Comparison of ENCODE assay signal across 16 cellular contexts in the genomic region with DNA sequence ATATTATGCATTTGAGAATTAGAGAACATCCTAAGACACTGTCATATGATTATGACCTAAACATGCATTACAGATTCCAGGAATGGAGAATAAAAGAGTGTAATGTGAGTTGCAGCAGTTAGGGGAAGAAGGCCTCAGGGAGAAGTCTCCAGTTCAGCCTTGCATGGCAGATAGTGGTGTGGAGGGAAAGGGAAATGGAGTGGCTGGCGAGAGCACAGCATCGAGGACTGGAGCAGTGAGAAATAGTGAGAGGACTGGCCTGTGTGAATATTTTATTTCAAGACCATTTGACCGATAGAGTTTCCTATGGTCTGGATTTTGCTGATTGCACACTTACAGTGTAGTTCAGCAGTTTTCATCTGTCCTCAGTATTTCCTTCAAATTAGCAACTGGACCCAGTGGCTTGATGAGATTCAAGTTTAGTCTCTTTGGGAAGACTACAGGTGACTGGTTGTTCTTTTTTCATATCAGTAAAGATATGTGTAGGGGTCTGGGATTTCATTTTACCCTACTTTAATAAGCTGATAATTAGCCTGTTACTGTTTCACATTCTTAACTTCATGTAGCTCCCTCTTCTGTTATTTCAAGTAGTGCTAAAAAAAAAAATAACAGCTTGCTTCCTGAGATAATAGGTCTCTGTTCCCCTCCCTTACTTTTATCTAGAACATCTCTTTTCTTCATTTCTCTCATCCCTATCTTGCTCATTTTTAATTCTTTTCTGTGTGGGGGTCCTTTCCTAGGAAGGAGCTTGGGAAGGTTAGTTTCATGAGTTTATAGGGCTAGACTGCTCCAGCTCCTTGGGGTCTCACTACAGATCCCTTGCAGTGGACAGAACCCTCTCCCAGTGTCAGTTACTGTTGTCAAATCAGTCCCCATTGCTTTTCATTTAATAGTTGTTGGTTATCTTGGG. TPM values are rescaled to one million over a fixed set of nuclear protein-coding genes. Genes with fewer than 3 reads are reported as not detected.
DNase-seq lines count a peak whose midpoint lies in the region; ATAC-seq and TF ChIP-seq lines count a peak whose summit lies in the region.
"Had no signal": no experiment of that assay in that cellular context is flagged by ENCODE, and none has a peak within 500 bp of the region (broad histone marks: within the 10 kb centered on the region; RNA-seq: fewer than 3 reads in every experiment).

No MANE protein-coding gene starts in this region.

- peaks cover 0 to 12% (median 4%) of the 10 kb centered on the region in 4 donors for H3K4me1 Mint-ChIP-seq in CD4-positive, CD25-positive, alpha-beta regulatory T cell
- H3K4me1 Mint-ChIP-seq in nephron progenitor cell: peaks cover 23% of the 10 kb centered on the region

- H2AFZ ChIP-seq in Loucy (ENCODE audit: low read length): no peak overlapping the region

- H3K4me2 ChIP-seq in Loucy (ENCODE audit: low read depth, low read length, poor library complexity, severe bottlenecking): peak overlapping the region; percentile 45

- no peaks in the 10 kb centered on the region for H3K9me3 ChIP-seq in CD4-positive, CD25-positive, alpha-beta regulatory T cell (ENCODE audit: control insufficient read depth in 2 of 2, low read length in 2 of 2)
- no peaks in the 10 kb centered on the region for H3K9me3 ChIP-seq in Loucy (ENCODE audit: insufficient read depth, low read depth, low read length)
- H3K9me3 ChIP-seq: mucosa of descending colon had no signal

- no peaks in the 10 kb centered on the region for H3K9me2 ChIP-seq in Loucy (replicated peaks; ENCODE audit: low read depth, low read length)

- 0 out of 2 replicates have a peak, but pooled peaks have one; percentile 12 for TF ChIP-seq CTCF in Loucy (conservative IDR thresholded peaks at IDR 0.05; ENCODE audit: low read length)
- TF ChIP-seq CTCF in nephron progenitor cell (IDR thresholded peaks at IDR 0.05): no peak

- no peak overlapping the region for H3K4me3 Mint-ChIP-seq in CD4-positive, CD25-positive, alpha-beta regulatory T cell
- no peak overlapping the region for H3K4me3 Mint-ChIP-seq in nephron progenitor cell
- H3K4me3 Mint-ChIP-seq: activated naive CD4-positive, alpha-beta T cell treated with anti-CD3 and anti-CD28 coated beads, Interleukin-2, amount 10 ng/mL, durations not matched to agents 7 days and 5 days; brain had no signal

- peak overlapping the region; percentile 18 to 92 (median 48) for H3K27ac Mint-ChIP-seq in CD4-positive, CD25-positive, alpha-beta regulatory T cell
- peak overlapping the region; percentile 48 for H3K27ac Mint-ChIP-seq in nephron progenitor cell
- H3K27ac Mint-ChIP-seq: activated naive CD4-positive, alpha-beta T cell treated with anti-CD3 and anti-CD28 coated beads, Interleukin-2, amount 10 ng/mL, durations not matched to agents 7 days and 5 days had no signal

- H4K20me1 ChIP-seq in Loucy (ENCODE audit: insufficient read depth, low read length, poor library complexity, severe bottlenecking): peaks cover 5% of the 10 kb centered on the region

- H3K27me3 ChIP-seq in CD4-positive, CD25-positive, alpha-beta regulatory T cell (ENCODE audit: control insufficient read depth, insufficient read depth, low read length): no peaks in the 10 kb centered on the region
- H3K27me3 ChIP-seq in Loucy (ENCODE audit: insufficient read depth, low read length, poor library complexity, severe bottlenecking): no peaks in the 10 kb centered on the region

- H3F3A ChIP-seq in Loucy (ENCODE audit: low read depth): no peaks in the 10 kb centered on the region

- peaks cover 10% of the 10 kb centered on the region for H3K36me3 ChIP-seq in CD4-positive, CD25-positive, alpha-beta regulatory T cell (ENCODE audit: control insufficient read depth, insufficient read depth, low read length)
- peaks cover 28% of the 10 kb centered on the region; the same call in 1 of the 2 replicates for H3K36me3 ChIP-seq in Loucy (ENCODE audit: insufficient read depth, low read length)

- H3K36me3 Mint-ChIP-seq in CD4-positive, CD25-positive, alpha-beta regulatory T cell: peaks cover 12% of the 10 kb centered on the region
- peaks cover 27% of the 10 kb centered on the region for H3K36me3 Mint-ChIP-seq in nephron progenitor cell (ENCODE audit: low read depth)

- no peak overlapping the region for H3K27ac ChIP-seq in CD4-positive, CD25-positive, alpha-beta regulatory T cell (ENCODE audit: insufficient read depth, low read length, poor library complexity, severe bottlenecking)

- peaks cover 51% of the 10 kb centered on the region for H3K79me2 ChIP-seq in Loucy (ENCODE audit: insufficient read depth, low read length)

- H3K4me3 ChIP-seq in CD4-positive, CD25-positive, alpha-beta regulatory T cell (ENCODE audit: low read depth, low read length): no peak overlapping the region
- H3K4me3 ChIP-seq in Loucy (ENCODE audit: low read length, poor library complexity, severe bottlenecking): peak overlapping the region; percentile 23
- H3K4me3 ChIP-seq: GM12878, mucosa of descending colon had no signal

- TF ChIP-seq POLR2A in erythroblast (IDR thresholded peaks at IDR 0.05; ENCODE audit: low read length): no peak

- no peak for ATAC-seq in CD4-positive, CD25-positive, alpha-beta regulatory T cell (ENCODE audit: low read depth in 2 of 2)
- ATAC-seq: GM12878, mucosa of descending colon had no signal

- H3K4me1 ChIP-seq in CD4-positive, CD25-positive, alpha-beta regulatory T cell (ENCODE audit: control insufficient read depth, insufficient read depth, low read length, poor library complexity, severe bottlenecking): no peaks in the 10 kb centered on the region
- peaks cover 30% of the 10 kb centered on the region for H3K4me1 ChIP-seq in Loucy (ENCODE audit: insufficient read depth, low read length, poor library complexity, severe bottlenecking)

- no peaks in the 10 kb centered on the region for H3K27me3 Mint-ChIP-seq in CD4-positive, CD25-positive, alpha-beta regulatory T cell
- H3K27me3 Mint-ChIP-seq in nephron progenitor cell (ENCODE audit: low read depth, poor library complexity): no peaks in the 10 kb centered on the region
- H3K27me3 Mint-ChIP-seq: activated naive CD4-positive, alpha-beta T cell treated with anti-CD3 and anti-CD28 coated beads, Interleukin-2, amount 10 ng/mL, durations not matched to agents 7 days and 5 days; brain had no signal

- no peak for DNase-seq in CD4-positive, CD25-positive, alpha-beta regulatory T cell
- DNase-seq in erythroblast (lab: John Stamatoyannopoulos, UW) (peak; percentile 46 to 55), nephron progenitor cell (no peak), NCI-H774 (lab: John Stamatoyannopoulos, UW) (no peak), putamen (ENCODE audit: low spot score) (no peak), LoVo (ENCODE audit: low spot score) (no peak), NK-92 (lab: John Stamatoyannopoulos, UW; ENCODE audit: unreplicated experiment) (no peak)
- DNase-seq: activated naive CD4-positive, alpha-beta T cell treated with anti-CD3 and anti-CD28 coated beads, Interleukin-2, amount 10 ng/mL, durations not matched to agents 7 days and 5 days; effector memory CD4-positive, alpha-beta T cell; EL; foreskin fibroblast; mucosa of descending colon; NCI-H446 had no signal

- peak overlapping the region; percentile 12 for H3K9ac ChIP-seq in Loucy (ENCODE audit: low read depth, low read length, poor library complexity, severe bottlenecking)

- no peaks in the 10 kb centered on the region for H3K9me3 Mint-ChIP-seq in CD4-positive, CD25-positive, alpha-beta regulatory T cell
- no peaks in the 10 kb centered on the region for H3K9me3 Mint-ChIP-seq in nephron progenitor cell
- H3K9me3 Mint-ChIP-seq: activated naive CD4-positive, alpha-beta T cell treated with anti-CD3 and anti-CD28 coated beads, Interleukin-2, amount 10 ng/mL, durations not matched to agents 7 days and 5 days; brain had no signal

RNA-seq across cellular contexts. Expression of gene BLTP3A, which starts 27.9 kb away (rescaled TPM):
- 7.1 TPM for total RNA-seq in CD4-positive, CD25-positive, alpha-beta regulatory T cell
- polyA plus RNA-seq in CD4-positive, CD25-positive, alpha-beta regulatory T cell: 1 to 10 TPM in 3 of 4 donors, under 1 TPM in 1; 0.95 to 1.2 (median 1.1) TPM

Comparison
In these comparisons a context has a peak if more than half of its experiments do, and no peak if none do; other contexts are left out.
1. DNase-seq: peak in erythroblast (2 of 2); none in CD4-positive, CD25-positive, alpha-beta regulatory T cell (0 of 3), nephron progenitor cell (single experiment), NCI-H774 (single experiment), putamen (single experiment), LoVo (single experiment) and NK-92 (single experiment).